Comparison of ENCODE assay signal across 8 cellular contexts in the genomic region with DNA sequence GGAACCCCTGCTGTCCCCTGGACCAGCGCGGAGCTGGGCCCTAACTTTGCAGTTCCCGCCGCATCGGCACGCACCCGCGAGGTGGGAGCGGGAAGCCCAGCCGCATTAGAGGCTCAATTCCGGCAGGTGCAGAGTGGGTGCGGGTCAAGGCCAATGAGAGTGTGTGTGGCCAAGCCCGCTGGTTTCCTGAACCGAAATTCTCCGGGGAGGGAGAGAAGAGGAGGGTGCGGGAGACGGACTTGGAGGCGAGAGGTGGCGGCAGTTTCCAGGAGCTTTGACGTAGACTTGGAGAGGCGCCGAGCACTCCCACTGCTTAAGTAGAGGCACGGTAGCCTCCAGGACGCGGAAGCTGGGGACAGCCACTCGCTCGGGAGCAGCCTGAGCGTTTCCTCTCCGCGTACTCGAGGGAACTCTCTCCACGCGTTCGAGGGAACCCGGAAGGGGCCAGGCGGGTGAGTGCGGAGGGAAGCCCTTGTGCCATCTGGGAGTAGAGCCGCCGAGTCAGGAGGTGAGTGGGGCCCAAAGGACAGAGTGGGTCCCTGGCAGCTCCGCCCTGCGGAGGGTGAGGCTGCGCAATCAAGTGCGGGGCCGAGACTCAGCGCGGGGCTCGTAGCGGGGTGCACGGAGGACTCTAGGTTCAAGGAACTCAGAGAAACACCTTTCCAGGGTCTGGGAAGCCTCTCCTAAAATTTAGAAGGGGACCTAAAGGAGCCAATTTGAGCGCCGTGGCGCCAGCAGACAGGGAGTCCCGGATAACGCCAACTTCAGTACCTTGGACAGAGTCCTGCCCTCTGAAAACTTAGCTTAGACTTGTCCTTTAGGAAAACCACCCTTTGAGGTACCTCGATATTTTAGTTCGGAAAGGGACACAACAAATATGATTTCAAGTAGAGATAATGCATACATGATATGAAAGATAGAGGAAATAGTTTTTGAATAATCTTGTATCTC. TPM values are rescaled to one million over a fixed set of nuclear protein-coding genes. Genes with fewer than 3 reads are reported as not detected.
DNase-seq lines count a peak whose midpoint lies in the region; ATAC-seq lines count a peak whose summit lies in the region.

TSS of gene FAM237A (plus strand) at position 413 of the 951 bp plus-strand sequence. CDS start 1,750 bp downstream, outside the sequence.

- no peak within 1 kb of the TSS for H2BK15ac ChIP-seq in neuronal stem cell (ENCODE audit: low read length)

- peaks cover 4 to 20% of the 10 kb centered on the region in 2 donors for H3K4me1 ChIP-seq in neuronal stem cell (ENCODE audit: control insufficient read depth in 2 of 2, insufficient read depth in 1 of 2, low read depth in 1 of 2, low read length in 2 of 2)

- no peak within 1 kb of the TSS for H2BK12ac ChIP-seq in neuronal stem cell (ENCODE audit: low read length)

- H3K36me3 Mint-ChIP-seq in activated naive CD4-positive, alpha-beta T cell treated with anti-CD3 and anti-CD28 coated beads for 36 hours (ENCODE audit: low read depth): no peaks in the 10 kb centered on the region

- intact Hi-C loops in activated naive CD4-positive, alpha-beta T cell treated with anti-CD3 and anti-CD28 coated beads for 36 hours (cut with micrococcal nuclease): no loop called here

- CTCF ChIA-PET in activated naive CD4-positive, alpha-beta T cell treated with anti-CD3 and anti-CD28 coated beads for 36 hours (lab: Charles Lee): no interaction called here

- no peak within 1 kb of the TSS for H3K4ac ChIP-seq in neuronal stem cell (ENCODE audit: low read length)

- no peak within 1 kb of the TSS for H4K8ac ChIP-seq in neuronal stem cell (ENCODE audit: low read depth, low read length)

- peaks cover 21% of the 10 kb centered on the region for H3K27me3 Mint-ChIP-seq in activated naive CD4-positive, alpha-beta T cell treated with anti-CD3 and anti-CD28 coated beads for 36 hours (ENCODE audit: low read depth)

- peak within 1 kb of the TSS in 1 of 2 donors; percentile 17 for H3K4me3 ChIP-seq in neuronal stem cell (ENCODE audit: low read length in 2 of 2)

- H3K79me1 ChIP-seq in neuronal stem cell (ENCODE audit: low read depth, low read length): no peaks in the 10 kb centered on the region

- H3K27ac ChIP-seq in neuronal stem cell (replicated peaks; ENCODE audit: low read length): no peak within 1 kb of the TSS

- H3K4me3 Mint-ChIP-seq in activated naive CD4-positive, alpha-beta T cell treated with anti-CD3 and anti-CD28 coated beads for 36 hours: no peak within 1 kb of the TSS

- ATAC-seq in esophagus mucosa: peak; percentile 44
- no peak for ATAC-seq in GM19035 (IDR thresholded peaks at IDR 0.05; ENCODE audit: unreplicated experiment)
- no peak for ATAC-seq in GM19467 (IDR thresholded peaks at IDR 0.05; ENCODE audit: unreplicated experiment)
- no peak for ATAC-seq in GM21529 (IDR thresholded peaks at IDR 0.05; ENCODE audit: unreplicated experiment)

- peak within 1 kb of the TSS; percentile 4 for H2BK5ac ChIP-seq in neuronal stem cell (ENCODE audit: low read length)

- peak within 1 kb of the TSS; percentile 59 for H3K18ac ChIP-seq in neuronal stem cell (ENCODE audit: low read length)

- no peaks in the 10 kb centered on the region for H3K9me3 ChIP-seq in neuronal stem cell (replicated peaks in 1 of 2; ENCODE audit: control insufficient read depth in 2 of 2, insufficient read depth in 1 of 2, low read depth in 1 of 2, low read length in 2 of 2)

- no peaks in the 10 kb centered on the region for H3K4me1 Mint-ChIP-seq in activated naive CD4-positive, alpha-beta T cell treated with anti-CD3 and anti-CD28 coated beads for 36 hours (ENCODE audit: low read depth)

- H2AFZ ChIP-seq in neuronal stem cell (ENCODE audit: low read length): peak within 1 kb of the TSS; percentile 9

- no peak within 1 kb of the TSS for H2AK5ac ChIP-seq in neuronal stem cell (ENCODE audit: low read depth, low read length)

- H3K27me3 ChIP-seq in neuronal stem cell (ENCODE audit: control insufficient read depth in 3 of 3, insufficient read depth in 3 of 3, low read depth in 1 of 3, low read length in 3 of 3): peaks cover 2 to 62% (median 23%) of the 10 kb centered on the region in 3 experiments

- no peaks in the 10 kb centered on the region for H3K9me3 Mint-ChIP-seq in activated naive CD4-positive, alpha-beta T cell treated with anti-CD3 and anti-CD28 coated beads for 36 hours

- no peaks in the 10 kb centered on the region for H3K36me3 ChIP-seq in neuronal stem cell (replicated peaks in 1 of 2; ENCODE audit: control insufficient read depth in 2 of 2, insufficient read depth in 2 of 2, low read length in 2 of 2)

- H3K23ac ChIP-seq in neuronal stem cell (ENCODE audit: low read depth, low read length, poor library complexity): no peak within 1 kb of the TSS

- H2BK120ac ChIP-seq in neuronal stem cell (ENCODE audit: low read depth, low read length): no peak within 1 kb of the TSS

- no peak within 1 kb of the TSS for H4K91ac ChIP-seq in neuronal stem cell (ENCODE audit: low read depth, low read length, poor library complexity)

- H3K9ac ChIP-seq in neuronal stem cell (ENCODE audit: low read depth, low read length, poor library complexity): peak within 1 kb of the TSS; percentile 68

- no peak within 1 kb of the TSS for H3K27ac Mint-ChIP-seq in activated naive CD4-positive, alpha-beta T cell treated with anti-CD3 and anti-CD28 coated beads for 36 hours

- no CpG with 5 or more reads among the region's 56 CpGs for WGBS in neuronal stem cell (ENCODE audit: extremely low coverage in 2 of 2, insufficient read length in 2 of 2, insufficient replicate concordance in 1 of 2), 2 donors

- peak; percentile 60 for DNase-seq in activated naive CD4-positive, alpha-beta T cell treated with anti-CD3 and anti-CD28 coated beads for 36 hours
- no peak for DNase-seq in activated naive CD4-positive, alpha-beta T cell treated with Interleukin-2 at 50 U/mL for 16 hours
- DNase-seq in RPMI8226 (peak; percentile 42), neuronal stem cell (ENCODE audit: low spot score) (peak; percentile 84)

- peak within 1 kb of the TSS; percentile 91 for H3K4me2 ChIP-seq in neuronal stem cell (ENCODE audit: insufficient read depth, low read length, poor library complexity, severe bottlenecking)

- no peak within 1 kb of the TSS for H3K14ac ChIP-seq in neuronal stem cell (ENCODE audit: low read length)

RNA-seq across cellular contexts. Expression of gene FAM237A, which starts in this region (rescaled TPM):
- total RNA-seq in activated naive CD4-positive, alpha-beta T cell treated with anti-CD3 and anti-CD28 coated beads for 36 hours: not detected
- total RNA-seq in esophagus mucosa: not detected
- not detected for polyA plus RNA-seq in neuronal stem cell (2013, experiment 1 of 2)
- not detected for polyA plus RNA-seq in neuronal stem cell (2013, experiment 2 of 2)

Comparison
In these comparisons a context has a peak if more than half of its experiments do, and no peak if none do; other contexts are left out.
1. Peak in DNase-seq in activated naive CD4-positive, alpha-beta T cell treated with anti-CD3 and anti-CD28 coated beads for 36 hours; RNA of the gene not detected or under 1 TPM.
2. Peak in ATAC-seq in esophagus mucosa; RNA of the gene not detected or under 1 TPM.